2 cellular contexts compared by ENCODE assay signal in genomic region chr5:169218176-169218575, GRCh38.
TF ChIP-seq lines count a peak whose summit lies in the region.

No MANE protein-coding gene starts in this region.

TF ChIP-seq in SK-N-SH, 30 proteins besides CTCF, POLR2A, EP300 and RAD21 (continued from another document):
- TF ChIP-seq REST (IDR thresholded peaks at IDR 0.05; ENCODE audit: low read depth, low read length) (no peak), JUND (IDR thresholded peaks at IDR 0.05) (no peak), SIN3A (IDR thresholded peaks at IDR 0.05; ENCODE audit: borderline replicate concordance, low read depth, low read length) (no peak)

TF ChIP-seq in SK-N-SH treated with all-trans-retinoic acid at 6 μM for 48 hours, 23 proteins besides CTCF, POLR2A, EP300 and RAD21 (continued from another document):
- TF ChIP-seq ZFP30 (CRISPR knock-in tag; IDR thresholded peaks at IDR 0.05) (no peak), OSR1 (CRISPR knock-in tag; IDR thresholded peaks at IDR 0.05) (no peak), TCF4 (CRISPR knock-in tag; IDR thresholded peaks at IDR 0.05; ENCODE audit: borderline replicate concordance) (no peak), PPARA (CRISPR knock-in tag; IDR thresholded peaks at IDR 0.05; ENCODE audit: borderline replicate concordance) (no peak)
